Comparison of ENCODE assay signal across 8 cellular contexts in the genomic region with DNA sequence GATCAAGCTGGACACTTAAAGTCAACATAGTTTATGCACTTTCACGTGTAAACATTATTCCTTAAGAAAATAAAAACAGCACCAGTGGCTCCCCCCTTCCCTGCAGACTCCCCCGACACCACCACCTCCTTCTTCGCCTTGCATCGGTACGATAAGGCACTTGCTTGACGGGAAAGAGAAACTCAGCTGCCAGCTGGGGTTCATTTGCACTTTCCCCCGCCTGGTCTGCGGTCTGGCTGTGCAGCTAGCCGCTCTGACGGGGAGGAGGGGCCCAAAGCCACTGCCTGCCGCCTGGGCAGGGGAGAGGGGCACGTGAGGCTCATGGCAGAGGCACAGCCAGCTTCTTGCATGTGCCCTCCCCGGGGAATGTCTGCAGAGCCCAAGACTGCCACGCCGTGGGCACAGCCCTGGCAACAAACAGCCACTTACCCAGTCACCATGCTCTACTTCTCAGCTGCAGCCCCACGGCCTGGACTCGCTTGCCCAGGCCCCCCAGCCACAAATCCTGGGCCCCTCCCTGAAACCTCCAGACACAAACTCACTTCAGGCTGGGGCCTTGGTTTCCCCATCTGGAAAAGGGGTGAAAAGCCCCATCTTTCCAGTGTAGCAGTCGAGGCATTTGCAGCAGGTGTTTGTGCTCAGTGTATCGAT.
A peak's percentile ranks its signal among the peaks of the same experiment; 100 is the strongest.
DNase-seq lines count a peak whose midpoint lies in the region; ATAC-seq lines count a peak whose summit lies in the region.

No MANE protein-coding gene starts in this region.

- ATAC-seq in HG02938 (IDR thresholded peaks at IDR 0.05; ENCODE audit: unreplicated experiment) = peak; percentile 53

- DNase-seq in SIG-M5 treated with dmso at 0.1 percent for 504 hours (lab: John Stamatoyannopoulos, UW; ENCODE audit: unreplicated experiment) (peak; percentile 20), SIG-M5 (lab: John Stamatoyannopoulos, UW) (no peak), NCI-H2227 (lab: John Stamatoyannopoulos, UW; ENCODE audit: unreplicated experiment) (peak; percentile 63), midbrain (lab: John Stamatoyannopoulos, UW) (peak; percentile 78)
- DNase-seq in activated CD4-positive, alpha-beta T cell treated with anti-CD3 and anti-CD28 coated beads, Interleukin-2, amount 50 U/mL, for 24 hours (ENCODE audit: low read depth in 1 of 2, low spot score in 1 of 2) = peak; percentile 26 to 52
- DNase-seq in effector CD4-positive, alpha-beta T cell = peak; percentile 46
- DNase-seq in stimulated activated CD8-positive, alpha-beta memory T cell treated with anti-CD3 and anti-CD28 coated beads, Interleukin-4, amount 100 ng/mL, for 24 hours (ENCODE audit: low read depth) = peak; percentile 46
